1 cellular context compared by ENCODE assay signal in genomic region chr2:85353876-85354285, GRCh38.
TF ChIP-seq lines count a peak whose summit lies in the region.

No MANE protein-coding gene starts in this region.

TF ChIP-seq in K562, 482 proteins besides CTCF, POLR2A, EP300 and RAD21 (continued from another document and continues in another):
- no peak for TF ChIP-seq E4F1 (CRISPR knock-in tag; IDR thresholded peaks at IDR 0.05; ENCODE audit: borderline replicate concordance)
- TF ChIP-seq ZBTB12 (CRISPR knock-in tag; IDR thresholded peaks at IDR 0.05) = no peak
- TF ChIP-seq ZNF3 (CRISPR knock-in tag; IDR thresholded peaks at IDR 0.05) = no peak
- TF ChIP-seq CREBBP (IDR thresholded peaks at IDR 0.05; ENCODE audit: low read depth, low read length) = no peak
- TF ChIP-seq PML (IDR thresholded peaks at IDR 0.05; ENCODE audit: low read length) = no peak; the same call in 1 of the 2 replicates
- no peak for TF ChIP-seq PATZ1 (CRISPR knock-in tag; IDR thresholded peaks at IDR 0.05; ENCODE audit: borderline replicate concordance)
- peak; percentile 55; the same call in 1 of the 2 replicates for TF ChIP-seq ZC3H4 (CRISPR knock-in tag; IDR thresholded peaks at IDR 0.05; ENCODE audit: borderline replicate concordance)
- no peak for TF ChIP-seq IRF2 (CRISPR knock-in tag; IDR thresholded peaks at IDR 0.05)
- TF ChIP-seq ZNF316 (IDR thresholded peaks at IDR 0.05) = no peak
- TF ChIP-seq ZNF217 (CRISPR knock-in tag; IDR thresholded peaks at IDR 0.05) = no peak
- TF ChIP-seq HNRNPLL (IDR thresholded peaks at IDR 0.05; ENCODE audit: low read depth, low read length, poor library complexity, severe bottlenecking) = no peak
- TF ChIP-seq GATAD2A (IDR thresholded peaks at IDR 0.05) = peak; percentile 82
- TF ChIP-seq ELF2 (CRISPR knock-in tag; IDR thresholded peaks at IDR 0.05) = no peak
- TF ChIP-seq PHF8 (IDR thresholded peaks at IDR 0.05; ENCODE audit: borderline replicate concordance, low read length) = no peak
- no peak for TF ChIP-seq ELF1 (tag; IDR thresholded peaks at IDR 0.05)
- no peak for TF ChIP-seq POLR2G (IDR thresholded peaks at IDR 0.05; ENCODE audit: low read depth, low read length)
- TF ChIP-seq TEAD4 (IDR thresholded peaks at IDR 0.05; ENCODE audit: low read length) = no peak
- TF ChIP-seq TEAD4 (CRISPR knock-in tag; IDR thresholded peaks at IDR 0.05; ENCODE audit: borderline replicate concordance) = no peak
- peak; percentile 35 for TF ChIP-seq CHD1 (IDR thresholded peaks at IDR 0.05; ENCODE audit: low read length)
- TF ChIP-seq RBM15 (IDR thresholded peaks at IDR 0.05; ENCODE audit: insufficient read depth, low read length) = no peak
- 0 out of 2 replicates have a peak, but pooled peaks have one; percentile 45 for TF ChIP-seq MYNN (IDR thresholded peaks at IDR 0.05)
- no peak for TF ChIP-seq MYNN (CRISPR knock-in tag; IDR thresholded peaks at IDR 0.05)
- TF ChIP-seq SAP30 (IDR thresholded peaks at IDR 0.05; ENCODE audit: borderline replicate concordance, insufficient read depth, low read depth, low read length, poor library complexity, severe bottlenecking) = peak; percentile 42
- TF ChIP-seq DIDO1 (tag; IDR thresholded peaks at IDR 0.05; ENCODE audit: low read depth) = no peak
- no peak for TF ChIP-seq EP400 (IDR thresholded peaks at IDR 0.05)
- no peak for TF ChIP-seq ARID3B (CRISPR knock-in tag; IDR thresholded peaks at IDR 0.05; ENCODE audit: borderline replicate concordance)
- no peak for TF ChIP-seq MLLT1 (IDR thresholded peaks at IDR 0.05)
- 0 out of 2 replicates have a peak, but pooled peaks have one; percentile 40 for TF ChIP-seq ZNF586 (CRISPR knock-in tag; conservative IDR thresholded peaks at IDR 0.05)
- no peak for TF ChIP-seq BRF1 (IDR thresholded peaks at IDR 0.05; ENCODE audit: borderline replicate concordance, extremely low read depth, insufficient read length)
- no peak for TF ChIP-seq MECOM (CRISPR knock-in tag; IDR thresholded peaks at IDR 0.05)
- TF ChIP-seq PTRF (tag; IDR thresholded peaks at IDR 0.05) = no peak
- TF ChIP-seq U2AF1 (optimal IDR thresholded peaks at IDR 0.05; ENCODE audit: low read depth, low read length) = no peak
- no peak for TF ChIP-seq THRAP3 (IDR thresholded peaks at IDR 0.05; ENCODE audit: borderline replicate concordance)
- TF ChIP-seq FUS (optimal IDR thresholded peaks at IDR 0.05; ENCODE audit: low read depth, low read length) = no peak
- TF ChIP-seq ZNF224 (CRISPR knock-in tag; IDR thresholded peaks at IDR 0.05) = no peak
- no peak for TF ChIP-seq PRMT5 (CRISPR knock-in tag; IDR thresholded peaks at IDR 0.05)
- TF ChIP-seq MAZ (CRISPR knock-in tag; conservative IDR thresholded peaks at IDR 0.05 in 1 of 2, IDR thresholded peaks at IDR 0.05 in 1 of 2) = 0 out of 4 replicates have a peak, but pooled peaks of 1 of the 2 experiments have one; percentile 18
- TF ChIP-seq, protein P1, sequence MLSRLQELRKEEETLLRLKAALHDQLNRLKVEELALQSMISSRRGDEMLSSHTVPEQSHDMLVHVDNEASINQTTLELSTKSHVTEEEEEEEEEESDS (CRISPR knock-in tag; IDR thresholded peaks at IDR 0.05) = no peak
- peak; percentile 60 for TF ChIP-seq MGA (IDR thresholded peaks at IDR 0.05)
- TF ChIP-seq TFAM (CRISPR knock-in tag; conservative IDR thresholded peaks at IDR 0.05) = no peak
- no peak for TF ChIP-seq POLR3G (IDR thresholded peaks at IDR 0.05; ENCODE audit: extremely low read depth, insufficient read length, insufficient replicate concordance)
- TF ChIP-seq, protein P2, sequence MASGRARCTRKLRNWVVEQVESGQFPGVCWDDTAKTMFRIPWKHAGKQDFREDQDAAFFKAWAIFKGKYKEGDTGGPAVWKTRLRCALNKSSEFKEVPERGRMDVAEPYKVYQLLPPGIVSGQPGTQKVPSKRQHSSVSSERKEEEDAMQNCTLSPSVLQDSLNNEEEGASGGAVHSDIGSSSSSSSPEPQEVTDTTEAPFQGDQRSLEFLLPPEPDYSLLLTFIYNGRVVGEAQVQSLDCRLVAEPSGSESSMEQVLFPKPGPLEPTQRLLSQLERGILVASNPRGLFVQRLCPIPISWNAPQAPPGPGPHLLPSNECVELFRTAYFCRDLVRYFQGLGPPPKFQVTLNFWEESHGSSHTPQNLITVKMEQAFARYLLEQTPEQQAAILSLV (tag; IDR thresholded peaks at IDR 0.05) = no peak
- TF ChIP-seq NCOA2 (IDR thresholded peaks at IDR 0.05; ENCODE audit: partially characterized antibody in 2 of 2) = no peak
- TF ChIP-seq SP2 (IDR thresholded peaks at IDR 0.05; ENCODE audit: extremely low read depth, low read depth, low read length, poor library complexity, severe bottlenecking) = no peak
